14 cellular contexts compared by ENCODE assay signal in the genomic region with DNA sequence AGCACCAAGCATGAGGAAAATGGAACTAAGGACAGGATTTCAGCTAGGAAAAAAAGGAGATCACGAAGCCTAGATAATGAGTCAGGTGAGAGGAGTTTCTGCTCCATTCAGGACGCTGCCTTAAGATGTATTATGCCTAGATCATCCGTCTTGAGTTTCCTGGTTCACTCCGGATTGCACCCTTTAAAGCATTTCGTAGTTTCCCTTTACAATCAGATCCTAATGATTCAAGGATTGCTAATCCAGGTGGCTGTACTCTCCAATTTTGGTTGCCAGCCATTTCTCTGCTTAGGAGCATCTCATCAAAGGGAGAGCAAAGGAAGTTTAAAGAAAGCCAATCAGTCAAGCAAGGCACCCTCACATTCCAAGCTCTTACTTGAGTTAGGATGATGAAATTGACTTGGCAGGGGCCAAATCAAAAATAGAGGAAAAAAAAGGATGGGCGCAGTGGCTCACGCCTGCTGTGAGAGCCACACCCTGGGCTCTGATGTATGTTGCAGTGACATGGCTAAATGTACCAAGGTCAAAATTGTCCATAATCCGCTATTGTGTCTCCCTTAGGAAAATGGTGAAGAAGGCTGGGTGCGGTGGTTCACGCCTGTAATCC.
"Had no signal": no experiment of that assay in that cellular context is flagged by ENCODE, and none has a peak within 500 bp of the region (broad histone marks: within the 10 kb centered on the region; RNA-seq: fewer than 3 reads in every experiment).

No MANE protein-coding gene starts in this region.

- ATAC-seq: body of pancreas, gastroesophageal sphincter, left ventricle myocardium superior had no signal

- H3K36me3 Mint-ChIP-seq: activated naive CD4-positive, alpha-beta T cell treated with anti-CD3 and anti-CD28 coated beads, Interleukin-2, amount 50 U/mL, for 24 hours had no signal

- H3K4me3 Mint-ChIP-seq: activated B cell treated with CpG ODN at 0.5 μM for 24 hours; activated CD4-positive, alpha-beta T cell treated with anti-CD3 and anti-CD28 coated beads, Interleukin-2, amount 10 ng/mL, durations not matched to agents 24 days and 14 days; activated naive CD4-positive, alpha-beta T cell treated with anti-CD3 and anti-CD28 coated beads, Interleukin-2, amount 50 U/mL, for 24 hours; central memory CD8-positive, alpha-beta T cell; neural crest cell had no signal

- DNase-seq: activated B cell treated with CpG ODN at 0.5 μM for 24 hours; activated CD4-positive, alpha-beta T cell treated with anti-CD3 and anti-CD28 coated beads, Interleukin-2, amount 10 ng/mL, durations not matched to agents 24 days and 14 days; amniotic stem cell; body of pancreas; left ventricle myocardium superior; mesenchymal stem cell; retina; small intestine; transverse colon had no signal

- H3K4me3 ChIP-seq: body of pancreas, gastroesophageal sphincter, transverse colon had no signal

- H3K9me3 ChIP-seq: body of pancreas, gastroesophageal sphincter, transverse colon had no signal

- H3K4me1 ChIP-seq: body of pancreas, gastroesophageal sphincter, parathyroid adenoma, transverse colon had no signal

- H3K79me2 ChIP-seq: parathyroid adenoma had no signal

- H3K9ac ChIP-seq: parathyroid adenoma had no signal

- H3K36me3 ChIP-seq: gastroesophageal sphincter, transverse colon had no signal

- H3K27ac Mint-ChIP-seq: activated B cell treated with CpG ODN at 0.5 μM for 24 hours; activated CD4-positive, alpha-beta T cell treated with anti-CD3 and anti-CD28 coated beads, Interleukin-2, amount 10 ng/mL, durations not matched to agents 24 days and 14 days; activated naive CD4-positive, alpha-beta T cell treated with anti-CD3 and anti-CD28 coated beads, Interleukin-2, amount 50 U/mL, for 24 hours had no signal

- H3K9me3 Mint-ChIP-seq: activated B cell treated with CpG ODN at 0.5 μM for 24 hours; activated CD4-positive, alpha-beta T cell treated with anti-CD3 and anti-CD28 coated beads, Interleukin-2, amount 10 ng/mL, durations not matched to agents 24 days and 14 days; activated naive CD4-positive, alpha-beta T cell treated with anti-CD3 and anti-CD28 coated beads, Interleukin-2, amount 50 U/mL, for 24 hours; central memory CD8-positive, alpha-beta T cell; neural crest cell had no signal

- H3K27me3 Mint-ChIP-seq: activated B cell treated with CpG ODN at 0.5 μM for 24 hours; activated naive CD4-positive, alpha-beta T cell treated with anti-CD3 and anti-CD28 coated beads, Interleukin-2, amount 50 U/mL, for 24 hours; central memory CD8-positive, alpha-beta T cell had no signal

- FAIRE-seq: small intestine had no signal

- H3K27ac ChIP-seq: body of pancreas, gastroesophageal sphincter, parathyroid adenoma, transverse colon had no signal

- H2AFZ ChIP-seq: parathyroid adenoma had no signal

- H3K27me3 ChIP-seq: body of pancreas, gastroesophageal sphincter, transverse colon had no signal
